In genomic region chr12:12696562-12697383, GRCh38 we compare ENCODE assay signal across 8 cellular contexts. TPM values are rescaled to one million over a fixed set of nuclear protein-coding genes. Genes with fewer than 3 reads are reported as not detected.
DNase-seq lines count a peak whose midpoint lies in the region; ATAC-seq and TF ChIP-seq lines count a peak whose summit lies in the region.

No MANE protein-coding gene starts in this region.

- H3K27me3 Mint-ChIP-seq in activated CD4-positive, alpha-beta T cell treated with anti-CD3 and anti-CD28 coated beads, Interleukin-2, amount 10 ng/mL, durations not matched to agents 7 days and 5 days, result no peaks in the 10 kb centered on the region

- peak overlapping the region; percentile 38 to 57 for H3K4me3 ChIP-seq in left lung

- CTCF ChIA-PET in activated CD4-positive, alpha-beta T cell treated with anti-CD3 and anti-CD28 coated beads, Interleukin-2, amount 10 ng/mL, durations not matched to agents 7 days and 5 days (lab: Charles Lee), result interaction anchor here (0.8 to 2.4 kb wide), 7 partner anchors 12 to 51 kb away, joined by 3 to 7 read pairs (median 3); partner anchors contain the start of gene CDKN1B

- peaks cover 16% of the 10 kb centered on the region for H3K36me3 Mint-ChIP-seq in activated CD4-positive, alpha-beta T cell treated with anti-CD3 and anti-CD28 coated beads, Interleukin-2, amount 10 ng/mL, durations not matched to agents 7 days and 5 days (ENCODE audit: low read depth)

- H3K27ac ChIP-seq in left lung, result peak overlapping the region; percentile 97 to 99

- peak; percentile 73 for ATAC-seq in GM19023 (IDR thresholded peaks at IDR 0.05; ENCODE audit: unreplicated experiment)
- ATAC-seq in HG03280 (IDR thresholded peaks at IDR 0.05; ENCODE audit: unreplicated experiment), result peak; percentile 62
- peak; percentile 93 for ATAC-seq in left lung

- no peaks in the 10 kb centered on the region for H3K36me3 ChIP-seq in left lung

- POLR2A ChIA-PET in activated CD4-positive, alpha-beta T cell treated with anti-CD3 and anti-CD28 coated beads, Interleukin-2, amount 10 ng/mL, durations not matched to agents 7 days and 5 days (lab: Charles Lee), result interaction anchor here (0.6 to 2.4 kb wide), 6 partner anchors 19 to 1941 kb away, joined by 3 to 24 read pairs (median 4); no protein-coding TSS in a partner anchor

- intact Hi-C loops in left lung (cut with DNase I), result no loop called here

- TF ChIP-seq CTCF in left lung (IDR thresholded peaks at IDR 0.05), result no peak

- peak; percentile 88 for DNase-seq in AG08395 (ENCODE audit: low spot score)
- DNase-seq in NCI-H460 (ENCODE audit: extremely low read depth, low read depth), result peak; percentile 67
- DNase-seq in activated CD4-positive, alpha-beta T cell treated with anti-CD3 and anti-CD28 coated beads, Interleukin-2, amount 10 ng/mL, durations not matched to agents 7 days and 5 days, result peak; percentile 96
- DNase-seq in dedifferentiated amniotic fluid mesenchymal stem cell (ENCODE audit: extremely low spot score), result peak; percentile 83
- DNase-seq in left lung, result peak; percentile 95 to 97
- DNase-seq in stimulated activated CD4-positive, alpha-beta T cell treated with anti-CD3 and anti-CD28 coated beads, Interleukin-2, amount 100 ng/mL, for 48 hours, result peak; percentile 83

- peaks cover 2 to 16% of the 10 kb centered on the region in 2 donors for H3K4me1 ChIP-seq in left lung

- H3K9me3 ChIP-seq in left lung, result no peaks in the 10 kb centered on the region

- H3K27ac Mint-ChIP-seq in activated CD4-positive, alpha-beta T cell treated with anti-CD3 and anti-CD28 coated beads, Interleukin-2, amount 10 ng/mL, durations not matched to agents 7 days and 5 days, result peak overlapping the region; percentile 100

- peak overlapping the region; percentile 81 for H3K4me3 Mint-ChIP-seq in activated CD4-positive, alpha-beta T cell treated with anti-CD3 and anti-CD28 coated beads, Interleukin-2, amount 10 ng/mL, durations not matched to agents 7 days and 5 days

- H3K4me1 Mint-ChIP-seq in activated CD4-positive, alpha-beta T cell treated with anti-CD3 and anti-CD28 coated beads, Interleukin-2, amount 10 ng/mL, durations not matched to agents 7 days and 5 days, result peaks cover 66% of the 10 kb centered on the region

- H3K27me3 ChIP-seq in left lung, result no peaks in the 10 kb centered on the region

- H3K9me3 Mint-ChIP-seq in activated CD4-positive, alpha-beta T cell treated with anti-CD3 and anti-CD28 coated beads, Interleukin-2, amount 10 ng/mL, durations not matched to agents 7 days and 5 days, result peaks cover 4% of the 10 kb centered on the region

RNA-seq across cellular contexts. Expression of gene GPR19, which starts 0.8 kb away (rescaled TPM):
- total RNA-seq in NCI-H460 (2014; rRNA removed; shearing (Covaris generic)), result 0.10 and 0.40 TPM in 2 replicates
- polyA plus RNA-seq in NCI-H460 (2014; cell fraction: nucleus; rRNA removed), result 0.25 TPM in 1 of 2 replicates, not detected in the other
- 1 to 10 TPM; 7.7 to 9.3 TPM for total RNA-seq in activated CD4-positive, alpha-beta T cell treated with anti-CD3 and anti-CD28 coated beads, Interleukin-2, amount 10 ng/mL, durations not matched to agents 7 days and 5 days
- total RNA-seq in left lung, result under 1 TPM; 0.24 to 0.70 TPM

RNA-seq across cellular contexts. Expression of gene CDKN1B, which starts 20.4 kb away (rescaled TPM):
- total RNA-seq in NCI-H460 (2014; rRNA removed; shearing (Covaris generic)), result 29.2 and 33.1 TPM in 2 replicates
- polyA plus RNA-seq in NCI-H460 (2014; cell fraction: nucleus; rRNA removed), result 9.3 and 12.7 TPM in 2 replicates
- total RNA-seq in activated CD4-positive, alpha-beta T cell treated with anti-CD3 and anti-CD28 coated beads, Interleukin-2, amount 10 ng/mL, durations not matched to agents 7 days and 5 days, result 100 to 1,000 TPM; 105 to 117 TPM
- 10 to 100 TPM; 36.8 to 43.1 TPM for total RNA-seq in left lung

Comparison
In these comparisons a context has a peak if more than half of its experiments do, and no peak if none do; other contexts are left out.
1. Peak in every context shown above with its lines: DNase-seq, ATAC-seq, H3K4me3 ChIP-seq and H3K27ac ChIP-seq.